In genomic region chr5:112443932-112444331, GRCh38 we compare ENCODE assay signal across 2 cellular contexts. TPM values are rescaled to one million over a fixed set of nuclear protein-coding genes. Genes with fewer than 3 reads are reported as not detected.
"Had no signal": no experiment of that assay in that cellular context is flagged by ENCODE, and none has a peak within 500 bp of the region (broad histone marks: within the 10 kb centered on the region; RNA-seq: fewer than 3 reads in every experiment).

No MANE protein-coding gene starts in this region.

RNA-seq across cellular contexts. Expression of gene EPB41L4A, which starts 24.9 kb away (rescaled TPM):
- total RNA-seq: activated naive CD4-positive, alpha-beta T cell treated with anti-CD3 and anti-CD28 coated beads for 36 hours; activated T-helper 1 cell treated with anti-CD3 and anti-CD28 coated beads, Interleukin-12 subunit alpha, Interleukin-12 subunit beta, Interleukin-2, Interleukin-4 antibody, amounts not matched to agents 30 ng/mL and 10 ng/mL and 1 ng/mL, durations not matched to agents 14 hours and 24 hours and 36 hours had no signal
